ENCODE assay signal across 8 cellular contexts in genomic region chr9:15277400-15278137, GRCh38. TPM values are rescaled to one million over a fixed set of nuclear protein-coding genes. Genes with fewer than 3 reads are reported as not detected.
DNase-seq lines count a peak whose midpoint lies in the region; ATAC-seq and TF ChIP-seq lines count a peak whose summit lies in the region.

No MANE protein-coding gene starts in this region.

- H3K4me1 Mint-ChIP-seq in activated T-cell treated with anti-CD3 and anti-CD28 coated beads, Interleukin-2, amount 50 U/mL, for 24 hours (ENCODE audit: low read depth), result peaks cover 53% of the 10 kb centered on the region

- H3F3A ChIP-seq in Loucy (ENCODE audit: low read depth), result no peaks in the 10 kb centered on the region

- no peaks in the 10 kb centered on the region for H3K9me3 ChIP-seq in Loucy (ENCODE audit: insufficient read depth, low read depth, low read length)
- no peaks in the 10 kb centered on the region for H3K9me3 ChIP-seq in mammary epithelial cell (replicated peaks; ENCODE audit: insufficient read depth, low read length)

- H3K9me3 Mint-ChIP-seq in activated T-cell treated with anti-CD3 and anti-CD28 coated beads, Interleukin-2, amount 50 U/mL, for 24 hours, result no peaks in the 10 kb centered on the region

- H3K4me1 ChIP-seq in Loucy (ENCODE audit: insufficient read depth, low read length, poor library complexity, severe bottlenecking) (peaks cover 11% of the 10 kb centered on the region), mammary epithelial cell (ENCODE audit: insufficient read depth, low read length) (no peaks in the 10 kb centered on the region)

- no peak overlapping the region for H3K4me3 ChIP-seq in Loucy (ENCODE audit: low read length, poor library complexity, severe bottlenecking)
- no peak overlapping the region for H3K4me3 ChIP-seq in mammary epithelial cell (replicated peaks in 1 of 3; ENCODE audit: insufficient read depth in 1 of 3, low read depth in 2 of 3, low read length in 3 of 3)

- in situ Hi-C loops in mammary epithelial cell (cut with MboI; ENCODE audit: low sequenced_read_pairs in 2 of 2), result no loop called here

- intact Hi-C loops in mammary epithelial cell (cut with micrococcal nuclease), result loop anchor here (2.0 kb wide), 1 partner anchor 139 kb away; no protein-coding TSS in a partner anchor

- 85% methylated on average over 10 of the region's 10 CpGs for WGBS in mammary epithelial cell (ENCODE audit: low coverage, missing lambda C conversion rate)

- dilution Hi-C loops in mammary epithelial cell (cut with HindIII; ENCODE audit: low sequenced_read_pairs), result no loop called here

- H2AFZ ChIP-seq in Loucy (ENCODE audit: low read length), result no peak overlapping the region
- no peak overlapping the region for H2AFZ ChIP-seq in mammary epithelial cell (ENCODE audit: low read depth, low read length)

- no peaks in the 10 kb centered on the region for H3K9me2 ChIP-seq in Loucy (replicated peaks; ENCODE audit: low read depth, low read length)

- peak overlapping the region; percentile 56 for H3K27ac Mint-ChIP-seq in activated T-cell treated with anti-CD3 and anti-CD28 coated beads, Interleukin-2, amount 50 U/mL, for 24 hours

- H3K36me3 ChIP-seq in Loucy (ENCODE audit: insufficient read depth, low read length), result no peaks in the 10 kb centered on the region
- H3K36me3 ChIP-seq in mammary epithelial cell (ENCODE audit: insufficient read depth, low read length), result no peaks in the 10 kb centered on the region

- no peak overlapping the region for H3K4me2 ChIP-seq in Loucy (ENCODE audit: low read depth, low read length, poor library complexity, severe bottlenecking)
- H3K4me2 ChIP-seq in mammary epithelial cell (ENCODE audit: insufficient read depth, low read depth, low read length), result no peak overlapping the region

- no peaks in the 10 kb centered on the region for H3K27me3 Mint-ChIP-seq in activated T-cell treated with anti-CD3 and anti-CD28 coated beads, Interleukin-2, amount 50 U/mL, for 24 hours

- no peaks in the 10 kb centered on the region for H4K20me1 ChIP-seq in Loucy (ENCODE audit: insufficient read depth, low read length, poor library complexity, severe bottlenecking)
- no peaks in the 10 kb centered on the region for H4K20me1 ChIP-seq in mammary epithelial cell (ENCODE audit: insufficient read depth, low read length)

- H3K9ac ChIP-seq in Loucy (ENCODE audit: low read depth, low read length, poor library complexity, severe bottlenecking), result no peak overlapping the region
- no peak overlapping the region for H3K9ac ChIP-seq in mammary epithelial cell (ENCODE audit: insufficient read depth, low read length)

- TF ChIP-seq CTCF in Loucy (conservative IDR thresholded peaks at IDR 0.05; ENCODE audit: low read length) (peak; percentile 75), mammary epithelial cell (conservative IDR thresholded peaks at IDR 0.05 in 1 of 2, IDR thresholded peaks at IDR 0.05 in 1 of 2; ENCODE audit: extremely low read depth in 1 of 2, insufficient read depth in 1 of 2, low read depth in 1 of 2, low read length in 2 of 2) (peak; percentile 9 to 29)

- ATAC-seq in HG02642 (IDR thresholded peaks at IDR 0.05; ENCODE audit: poor library complexity, unreplicated experiment), result no peak

- H3K79me2 ChIP-seq in Loucy (ENCODE audit: insufficient read depth, low read length) (peaks cover 11% of the 10 kb centered on the region; the same call in 1 of the 2 replicates), mammary epithelial cell (ENCODE audit: insufficient read depth, low read length) (peaks cover 27% of the 10 kb centered on the region)

- no TSS peak for BruUV-seq in mammary epithelial cell (replicated peaks; lab: Mats Ljungman, UMichigan)

- no peak overlapping the region for H3K27ac ChIP-seq in mammary epithelial cell (ENCODE audit: insufficient read depth, low read depth, low read length)

- H3K4me3 Mint-ChIP-seq in activated T-cell treated with anti-CD3 and anti-CD28 coated beads, Interleukin-2, amount 50 U/mL, for 24 hours, result no peak overlapping the region

- DNase-seq in activated T-cell treated with anti-CD3 and anti-CD28 coated beads, Interleukin-2, amount 50 U/mL, for 24 hours, result no peak
- no peak for DNase-seq in activated T-cell treated with anti-CD3 and anti-CD28 coated beads, Interleukin-2, amount 50 U/mL, for 1 hour
- peak; percentile 22 for DNase-seq in mammary epithelial cell
- peak; percentile 56 for DNase-seq in middle frontal gyrus (ENCODE audit: extremely low spot score, low spot score)
- DNase-seq in activated gamma-delta T cell (lab: John Stamatoyannopoulos, UW), result no peak
- no peak for DNase-seq in stimulated activated CD4-positive, alpha-beta T cell treated with anti-CD3 and anti-CD28 coated beads, Interleukin-2, amount 100 ng/mL, for 24 hours

- peaks cover 2% of the 10 kb centered on the region for H3K36me3 Mint-ChIP-seq in activated T-cell treated with anti-CD3 and anti-CD28 coated beads, Interleukin-2, amount 50 U/mL, for 24 hours (ENCODE audit: low read depth)

- CTCF ChIA-PET in mammary epithelial cell (lab: Charles Lee; ENCODE audit: low non-redundant PET), result interaction anchor here (0.6 kb wide), 1 partner anchor 31 kb away, joined by 4 read pairs; no protein-coding TSS in a partner anchor

- H3K27me3 ChIP-seq in Loucy (ENCODE audit: insufficient read depth, low read length, poor library complexity, severe bottlenecking) (no peaks in the 10 kb centered on the region), mammary epithelial cell (ENCODE audit: insufficient read depth, low read length) (no peaks in the 10 kb centered on the region)

RNA-seq across cellular contexts. Expression of gene TTC39B, which starts 29.4 kb away (rescaled TPM):
- 10 to 100 TPM; 25.5 to 26.0 TPM for total RNA-seq in mammary epithelial cell
- polyA plus RNA-seq in mammary epithelial cell, result 5.6 TPM
- polyA minus RNA-seq in mammary epithelial cell, result 28.6 TPM

Comparison
In these comparisons a context has a peak if more than half of its experiments do, and no peak if none do; other contexts are left out.
1. DNase-seq: peak in mammary epithelial cell (single experiment) and middle frontal gyrus (single experiment); none in activated T-cell treated with anti-CD3 and anti-CD28 coated beads, Interleukin-2, amount 50 U/mL, for 24 hours (single experiment), activated T-cell treated with anti-CD3 and anti-CD28 coated beads, Interleukin-2, amount 50 U/mL, for 1 hour (single experiment), activated gamma-delta T cell (single experiment) and stimulated activated CD4-positive, alpha-beta T cell treated with anti-CD3 and anti-CD28 coated beads, Interleukin-2, amount 100 ng/mL, for 24 hours (0 of 2).